In genomic region chr3:117281371-117281770, GRCh38 we compare ENCODE assay signal across 25 cellular contexts.
"Had no signal": no experiment of that assay in that cellular context is flagged by ENCODE, and none has a peak within 500 bp of the region (broad histone marks: within the 10 kb centered on the region; RNA-seq: fewer than 3 reads in every experiment).

No MANE protein-coding gene starts in this region.

- DNase-seq: activated CD4-positive, alpha-beta T cell treated with anti-CD3 and anti-CD28 coated beads for 1 hour; activated CD8-positive, alpha-beta memory T cell treated with anti-CD3 and anti-CD28 coated beads for 24 hours; activated CD8-positive, alpha-beta memory T cell treated with anti-CD3 and anti-CD28 coated beads, Interleukin-2, amount 50 U/mL, for 48 hours; activated effector memory CD4-positive, alpha-beta T cell treated with anti-CD3 and anti-CD28 coated beads, Interleukin-2, amount 50 U/mL, for 16 hours; activated naive CD4-positive, alpha-beta T cell treated with anti-CD3 and anti-CD28 coated beads, Interleukin-2, amount 50 U/mL, for 16 hours; activated T-cell treated with anti-CD3 and anti-CD28 coated beads, Interleukin-2, amount 50 U/mL, for 48 hours; cerebellar nuclear complex; cortex of kidney; effector CD4-positive, alpha-beta T cell; kidney; left lung; mammary epithelial cell; nephron progenitor cell; nucleus accumbens; posterior cingulate gyrus; retina; stimulated activated CD4-positive, alpha-beta T cell treated with anti-CD3 and anti-CD28 coated beads, Interleukin-2, amount 100 ng/mL, for 24 hours; T-helper 17 cell; trophoblast cell; WERI-Rb-1 had no signal

- H3K4me3 Mint-ChIP-seq: nephron progenitor cell; stimulated activated naive CD8-positive, alpha-beta T cell treated with anti-CD3 and anti-CD28 coated beads, Interleukin-15, Interleukin-2, amounts not matched to agents 100 ng/mL and 50 ng/mL, for 24 hours; T-helper 17 cell had no signal

- H3K4me1 ChIP-seq: ascending aorta, left lung had no signal

- H3K27me3 ChIP-seq: ascending aorta, left lung, suprapubic skin, vagina had no signal

- H3K9me3 Mint-ChIP-seq: nephron progenitor cell had no signal

- H3K4me3 ChIP-seq: ascending aorta, left lung, suprapubic skin, vagina had no signal

- ATAC-seq: esophagus mucosa, left lung, T-helper 17 cell had no signal

- H3K27ac Mint-ChIP-seq: nephron progenitor cell; stimulated activated naive CD8-positive, alpha-beta T cell treated with anti-CD3 and anti-CD28 coated beads, Interleukin-15, Interleukin-2, amounts not matched to agents 100 ng/mL and 50 ng/mL, for 24 hours; T-helper 17 cell had no signal

- H3K9me3 ChIP-seq: ascending aorta, left lung, suprapubic skin, vagina had no signal

- H3K4me1 Mint-ChIP-seq: T-helper 17 cell had no signal

- H3K36me3 ChIP-seq: ascending aorta, left lung, suprapubic skin, vagina, WERI-Rb-1 had no signal

- H3K27me3 Mint-ChIP-seq: stimulated activated naive CD8-positive, alpha-beta T cell treated with anti-CD3 and anti-CD28 coated beads, Interleukin-15, Interleukin-2, amounts not matched to agents 100 ng/mL and 50 ng/mL, for 24 hours; T-helper 17 cell had no signal
